8 cellular contexts compared by ENCODE assay signal in genomic region chr7:90403174-90404113, GRCh38. TPM values are rescaled to one million over a fixed set of nuclear protein-coding genes. Genes with fewer than 3 reads are reported as not detected.
DNase-seq lines count a peak whose midpoint lies in the region; ATAC-seq and TF ChIP-seq lines count a peak whose summit lies in the region.

CLDN12 (plus strand) TSS chr7:90403461; CDS start chr7:90412677, 9,216 bp downstream.

- peaks cover 26% of the 10 kb centered on the region for H3K36me3 Mint-ChIP-seq in GM23338 (ENCODE audit: low read depth)
- peaks cover 10% of the 10 kb centered on the region for H3K36me3 Mint-ChIP-seq in activated T-helper 2 cell treated with anti-CD3 and anti-CD28 coated beads, Interferon-gamma antibody, Interleukin-2, Interleukin-4, amounts not matched to agents 10 μg/mL and 5 μg/mL and 100 μg/mL, durations not matched to agents 14 hours and 24 hours and 36 hours (ENCODE audit: low read depth)
- peaks cover 7% of the 10 kb centered on the region for H3K36me3 Mint-ChIP-seq in natural killer cell

- H3K4me3 Mint-ChIP-seq in GM23338 (peak within 1 kb of the TSS; percentile 95), natural killer cell (peak within 1 kb of the TSS; percentile 93)
- peak within 1 kb of the TSS; percentile 97 for H3K4me3 Mint-ChIP-seq in activated T-helper 2 cell treated with anti-CD3 and anti-CD28 coated beads, Interferon-gamma antibody, Interleukin-2, Interleukin-4, amounts not matched to agents 10 μg/mL and 5 μg/mL and 100 μg/mL, durations not matched to agents 14 hours and 24 hours and 36 hours (ENCODE audit: low read depth)

- H3K27me3 Mint-ChIP-seq in GM23338 (ENCODE audit: insufficient read depth, low read depth, poor library complexity) (no peaks in the 10 kb centered on the region), natural killer cell (ENCODE audit: low read depth in 2 of 2) (no peaks in the 10 kb centered on the region)
- peaks cover 20% of the 10 kb centered on the region for H3K27me3 Mint-ChIP-seq in activated T-helper 2 cell treated with anti-CD3 and anti-CD28 coated beads, Interferon-gamma antibody, Interleukin-2, Interleukin-4, amounts not matched to agents 10 μg/mL and 5 μg/mL and 100 μg/mL, durations not matched to agents 14 hours and 24 hours and 36 hours (ENCODE audit: low read depth)

- no peaks in the 10 kb centered on the region for H3F3A ChIP-seq in GM23338 (replicated peaks; ENCODE audit: low read depth)

- H3K4me2 ChIP-seq in GM23338 = peak within 1 kb of the TSS; percentile 74

- TF ChIP-seq CTCF in GM23338 (conservative IDR thresholded peaks at IDR 0.05; ENCODE audit: low read depth in 2 of 2) (no peak), fibroblast of pulmonary artery (IDR thresholded peaks at IDR 0.05; ENCODE audit: low read length, missing control alignments) (no peak), natural killer cell (IDR thresholded peaks at IDR 0.05) (no peak)

- peaks cover 2% of the 10 kb centered on the region; the same call in 1 of the 2 replicates for H4K20me1 ChIP-seq in GM23338 (replicated peaks; ENCODE audit: insufficient read depth)

- H3K4me3 ChIP-seq in GM23338 (peak within 1 kb of the TSS; percentile 59), fibroblast of pulmonary artery (replicated peaks; ENCODE audit: low read depth, low read length) (peak within 1 kb of the TSS; percentile 68)

- H2AFZ ChIP-seq in GM23338 = peak within 1 kb of the TSS; percentile 91

- H3K27ac Mint-ChIP-seq in GM23338 (peak within 1 kb of the TSS; percentile 98), natural killer cell (peak within 1 kb of the TSS; percentile 92 to 96)
- peak within 1 kb of the TSS; percentile 92 for H3K27ac Mint-ChIP-seq in activated T-helper 2 cell treated with anti-CD3 and anti-CD28 coated beads, Interferon-gamma antibody, Interleukin-2, Interleukin-4, amounts not matched to agents 10 μg/mL and 5 μg/mL and 100 μg/mL, durations not matched to agents 14 hours and 24 hours and 36 hours

- no peaks in the 10 kb centered on the region for H3K4me1 ChIP-seq in GM23338 (ENCODE audit: insufficient read depth)

- DNase-seq in EH (ENCODE audit: low read depth) = peak; percentile 93
- peak; percentile 93 for DNase-seq in GM23338 (ENCODE audit: low spot score)
- peak; percentile 85 to 86 for DNase-seq in Kasumi-1 (lab: John Stamatoyannopoulos, UW)
- DNase-seq in RPMI8226 = peak; percentile 86
- peak; percentile 68 for DNase-seq in activated T-helper 2 cell treated with anti-CD3 and anti-CD28 coated beads, Interferon-gamma antibody, Interleukin-2, Interleukin-4, amounts not matched to agents 10 μg/mL and 5 μg/mL and 100 μg/mL, durations not matched to agents 14 hours and 24 hours and 36 hours (ENCODE audit: low spot score)
- DNase-seq in fibroblast of pulmonary artery (ENCODE audit: low read depth) = peak; percentile 99
- peak; percentile 72 for DNase-seq in natural killer cell
- peak; percentile 63 for DNase-seq in stimulated activated naive CD4-positive, alpha-beta T cell treated with Interleukin-2 at 50 U/mL for 16 hours (lab: John Stamatoyannopoulos, UW)

- peak within 1 kb of the TSS; percentile 72 for H3K27ac ChIP-seq in GM23338 (ENCODE audit: low read depth)

- H3K27me3 ChIP-seq in GM23338 (ENCODE audit: insufficient read depth) = peaks cover 3% of the 10 kb centered on the region; the same call in 1 of the 2 replicates

- H3K4me1 Mint-ChIP-seq in GM23338 (peaks cover 5% of the 10 kb centered on the region), natural killer cell (peaks cover 16 to 19% of the 10 kb centered on the region in 2 donors)
- H3K4me1 Mint-ChIP-seq in activated T-helper 2 cell treated with anti-CD3 and anti-CD28 coated beads, Interferon-gamma antibody, Interleukin-2, Interleukin-4, amounts not matched to agents 10 μg/mL and 5 μg/mL and 100 μg/mL, durations not matched to agents 14 hours and 24 hours and 36 hours (ENCODE audit: low read depth) = peaks cover 21% of the 10 kb centered on the region

- ATAC-seq in GM23338 (peak; percentile 99), natural killer cell (peak; percentile 95 to 96 (median 96))

- H3K9me3 Mint-ChIP-seq in GM23338 = peaks cover 2% of the 10 kb centered on the region; the same call in 2 of the 3 replicates
- peaks cover 8% of the 10 kb centered on the region for H3K9me3 Mint-ChIP-seq in activated T-helper 2 cell treated with anti-CD3 and anti-CD28 coated beads, Interferon-gamma antibody, Interleukin-2, Interleukin-4, amounts not matched to agents 10 μg/mL and 5 μg/mL and 100 μg/mL, durations not matched to agents 14 hours and 24 hours and 36 hours
- H3K9me3 Mint-ChIP-seq in natural killer cell = peaks cover 2 to 7% of the 10 kb centered on the region in 2 donors

- H3K9me2 ChIP-seq in GM23338 (ENCODE audit: insufficient read depth) = no peaks in the 10 kb centered on the region

- peaks cover 7% of the 10 kb centered on the region; the same call in 1 of the 2 replicates for H3K36me3 ChIP-seq in GM23338 (ENCODE audit: insufficient read depth)

- H3K79me2 ChIP-seq in GM23338 (replicated peaks; ENCODE audit: insufficient read depth) = peaks cover 23% of the 10 kb centered on the region

- intact Hi-C loops in activated T-helper 2 cell treated with anti-CD3 and anti-CD28 coated beads, Interferon-gamma antibody, Interleukin-2, Interleukin-4, amounts not matched to agents 10 μg/mL and 5 μg/mL and 100 μg/mL, durations not matched to agents 14 hours and 24 hours and 36 hours (cut with micrococcal nuclease) = loop anchor here (1.0 to 5.0 kb wide), 3 partner anchors 22 to 156 kb away; partner anchors contain the start of genes CFAP69 and GTPBP10
- intact Hi-C loops in natural killer cell (cut with micrococcal nuclease) = loop anchor here (1.0 to 2.0 kb wide), 2 partner anchors 57 to 159 kb away; partner anchors contain the start of genes CFAP69 and GTPBP10

TF ChIP-seq in GM23338, 12 proteins besides CTCF, POLR2A, EP300 and RAD21:
- TF ChIP-seq, protein P1, sequence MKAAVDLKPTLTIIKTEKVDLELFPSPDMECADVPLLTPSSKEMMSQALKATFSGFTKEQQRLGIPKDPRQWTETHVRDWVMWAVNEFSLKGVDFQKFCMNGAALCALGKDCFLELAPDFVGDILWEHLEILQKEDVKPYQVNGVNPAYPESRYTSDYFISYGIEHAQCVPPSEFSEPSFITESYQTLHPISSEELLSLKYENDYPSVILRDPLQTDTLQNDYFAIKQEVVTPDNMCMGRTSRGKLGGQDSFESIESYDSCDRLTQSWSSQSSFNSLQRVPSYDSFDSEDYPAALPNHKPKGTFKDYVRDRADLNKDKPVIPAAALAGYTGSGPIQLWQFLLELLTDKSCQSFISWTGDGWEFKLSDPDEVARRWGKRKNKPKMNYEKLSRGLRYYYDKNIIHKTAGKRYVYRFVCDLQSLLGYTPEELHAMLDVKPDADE (IDR thresholded peaks at IDR 0.05) = peak; percentile 93
- TF ChIP-seq CREB1 (CRISPR knock-in tag; IDR thresholded peaks at IDR 0.05; ENCODE audit: low read depth) (peak; percentile 78), ZNF114 (CRISPR knock-in tag; IDR thresholded peaks at IDR 0.05) (no peak), POLR2AphosphoS5 (IDR thresholded peaks at IDR 0.05; ENCODE audit: low read depth) (peak; percentile 92), NANOG (IDR thresholded peaks at IDR 0.05; ENCODE audit: borderline replicate concordance) (0 out of 2 replicates have a peak, but pooled peaks have one; percentile 5)

RNA-seq across cellular contexts. Expression of gene CLDN12, which starts in this region (rescaled TPM):
- total RNA-seq in GM23338 (2014; rRNA removed; shearing (Covaris generic)) = 48.5 and 52.1 TPM in 2 replicates
- 16.3 and 16.6 TPM in 2 replicates for polyA plus RNA-seq in GM23338 (2016; fragmentation: Nextera tagmentation; extraction: Ambion mirVana)
- 7.1 and 7.2 TPM in 2 replicates for total RNA-seq in activated T-helper 2 cell treated with anti-CD3 and anti-CD28 coated beads, Interferon-gamma antibody, Interleukin-2, Interleukin-4, amounts not matched to agents 10 μg/mL and 5 μg/mL and 100 μg/mL, durations not matched to agents 14 hours and 24 hours and 36 hours
- under 1 TPM; 0.68 to 0.86 (median 0.71) TPM for total RNA-seq in natural killer cell

Comparison
In these comparisons a context has a peak if more than half of its experiments do, and no peak if none do; other contexts are left out.
1. Peak in every context shown above with its lines: DNase-seq, ATAC-seq, H3K4me3 ChIP-seq and H3K27ac ChIP-seq.
2. Peak in DNase-seq and ATAC-seq in natural killer cell; RNA of the gene not detected or under 1 TPM.